ENCODE assay signal across 22 cellular contexts in the genomic region with DNA sequence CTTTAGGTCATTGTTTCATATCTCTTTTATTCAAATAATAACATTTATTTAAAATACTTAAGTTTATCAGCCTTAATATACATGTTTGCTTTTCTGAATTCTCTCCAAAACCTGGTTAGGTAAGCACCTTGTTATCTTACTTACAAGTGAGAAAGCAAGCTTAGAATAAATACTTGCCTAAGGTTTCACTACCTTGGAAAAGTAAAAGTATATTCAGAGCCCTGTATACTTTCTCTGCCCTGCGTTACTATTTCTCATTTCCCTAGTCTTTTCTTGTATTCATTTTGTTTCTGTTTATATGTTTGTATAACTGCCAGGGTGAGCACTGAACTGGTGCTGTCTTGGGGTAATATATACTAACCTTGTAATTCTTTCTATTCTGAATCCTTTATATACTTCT. TPM values are rescaled to one million over a fixed set of nuclear protein-coding genes. Genes with fewer than 3 reads are reported as not detected.
DNase-seq lines count a peak whose midpoint lies in the region; ATAC-seq, FAIRE-seq and TF ChIP-seq lines count a peak whose summit lies in the region.
"Had no signal": no experiment of that assay in that cellular context is flagged by ENCODE, and none has a peak within 500 bp of the region (broad histone marks: within the 10 kb centered on the region; RNA-seq: fewer than 3 reads in every experiment).

No MANE protein-coding gene starts in this region.

- H3K9me3 ChIP-seq in CD4-positive, alpha-beta T cell (ENCODE audit: control insufficient read depth, low read length): no peaks in the 10 kb centered on the region
- H3K9me3 ChIP-seq in T-helper 17 cell (ENCODE audit: control insufficient read depth, low read length, poor library complexity, severe bottlenecking) (no peaks in the 10 kb centered on the region), left lung (no peaks in the 10 kb centered on the region)

- no peaks in the 10 kb centered on the region for H3K4me1 ChIP-seq in left lung
- H3K4me1 ChIP-seq: A549 had no signal

- H3K36me3 ChIP-seq in left lung: peaks cover 0 to 67% of the 10 kb centered on the region in 2 donors

- H3K27ac Mint-ChIP-seq in CD4-positive, alpha-beta T cell: peak overlapping the region; percentile 47
- peak overlapping the region; percentile 8 for H3K27ac Mint-ChIP-seq in T-helper 17 cell
- H3K27ac Mint-ChIP-seq in stimulated activated effector memory CD8-positive, alpha-beta T cell treated with anti-CD3 and anti-CD28 coated beads, Interleukin-12 subunit alpha, Interleukin-12 subunit beta, amount 100 ng/mL, for 72 hours: peak overlapping the region; percentile 29
- H3K27ac Mint-ChIP-seq: GM23338, HFFc6 had no signal

- H3K27me3 Mint-ChIP-seq in CD4-positive, alpha-beta T cell: no peaks in the 10 kb centered on the region
- H3K27me3 Mint-ChIP-seq in T-helper 17 cell: no peaks in the 10 kb centered on the region
- H3K27me3 Mint-ChIP-seq: CD4-positive, alpha-beta memory T cell; IgD-negative memory B cell had no signal

- POLR2A ChIA-PET in CD4-positive, alpha-beta T cell (lab: Charles Lee): no interaction called here

- peaks cover 81% of the 10 kb centered on the region for H3K36me3 Mint-ChIP-seq in CD4-positive, alpha-beta T cell (ENCODE audit: low read depth)
- peaks cover 11% of the 10 kb centered on the region for H3K36me3 Mint-ChIP-seq in T-helper 17 cell (ENCODE audit: low read depth)
- peaks cover 97% of the 10 kb centered on the region for H3K36me3 Mint-ChIP-seq in stimulated activated effector memory CD8-positive, alpha-beta T cell treated with anti-CD3 and anti-CD28 coated beads, Interleukin-12 subunit alpha, Interleukin-12 subunit beta, amount 100 ng/mL, for 72 hours

- DNase-seq in CD4-positive, alpha-beta T cell: no peak
- DNase-seq in T-helper 17 cell: no peak
- DNase-seq in left lung: no peak
- no peak for DNase-seq in stimulated activated effector memory CD8-positive, alpha-beta T cell treated with anti-CD3 and anti-CD28 coated beads, Interleukin-12 subunit alpha, Interleukin-12 subunit beta, amount 100 ng/mL, for 72 hours (ENCODE audit: low spot score in 2 of 2)
- no peak for DNase-seq in cortex of kidney (lab: John Stamatoyannopoulos, UW)
- DNase-seq in RCC 7860 (ENCODE audit: low spot score): no peak
- DNase-seq in NCI-H774 (lab: John Stamatoyannopoulos, UW): no peak
- DNase-seq: AML-193; Calu3; CD4-positive, alpha-beta memory T cell; DMS79 treated with DMSO at 0.1 percent for 48 hours; GF-D8; HCEC 1CT; HFFc6 had no signal

- H3K9me3 Mint-ChIP-seq in CD4-positive, alpha-beta T cell: no peaks in the 10 kb centered on the region
- no peaks in the 10 kb centered on the region for H3K9me3 Mint-ChIP-seq in stimulated activated effector memory CD8-positive, alpha-beta T cell treated with anti-CD3 and anti-CD28 coated beads, Interleukin-12 subunit alpha, Interleukin-12 subunit beta, amount 100 ng/mL, for 72 hours
- H3K9me3 Mint-ChIP-seq: CD4-positive, alpha-beta memory T cell; GM23338; HFFc6; IgD-negative memory B cell had no signal

- no peak for ATAC-seq in CD4-positive, alpha-beta T cell (ENCODE audit: poor library complexity)
- ATAC-seq in T-helper 17 cell (no peak), left lung (peak; percentile 91), GM21381 (IDR thresholded peaks at IDR 0.05; ENCODE audit: unreplicated experiment) (no peak)
- no peak for ATAC-seq in stimulated activated effector memory CD8-positive, alpha-beta T cell treated with anti-CD3 and anti-CD28 coated beads, Interleukin-12 subunit alpha, Interleukin-12 subunit beta, amount 100 ng/mL, for 72 hours
- ATAC-seq: A549, GM12878, GM23338, HepG2 had no signal

- peaks cover 20% of the 10 kb centered on the region for H3K4me1 Mint-ChIP-seq in CD4-positive, alpha-beta T cell (ENCODE audit: low read depth)
- H3K4me1 Mint-ChIP-seq in T-helper 17 cell: peaks cover 16% of the 10 kb centered on the region
- no peaks in the 10 kb centered on the region for H3K4me1 Mint-ChIP-seq in stimulated activated effector memory CD8-positive, alpha-beta T cell treated with anti-CD3 and anti-CD28 coated beads, Interleukin-12 subunit alpha, Interleukin-12 subunit beta, amount 100 ng/mL, for 72 hours
- H3K4me1 Mint-ChIP-seq: GM23338 had no signal

- no peak for FAIRE-seq in RCC 7860 (lab: Jason Lieb, UNC)
- FAIRE-seq: GM12878, HepG2 had no signal

- CTCF ChIA-PET in CD4-positive, alpha-beta T cell (lab: Charles Lee): no interaction called here

- no peak overlapping the region for H3K4me3 Mint-ChIP-seq in CD4-positive, alpha-beta T cell
- no peak overlapping the region for H3K4me3 Mint-ChIP-seq in T-helper 17 cell
- no peak overlapping the region for H3K4me3 Mint-ChIP-seq in stimulated activated effector memory CD8-positive, alpha-beta T cell treated with anti-CD3 and anti-CD28 coated beads, Interleukin-12 subunit alpha, Interleukin-12 subunit beta, amount 100 ng/mL, for 72 hours
- H3K4me3 Mint-ChIP-seq: CD4-positive, alpha-beta memory T cell; GM23338; HFFc6; IgD-negative memory B cell had no signal

- H3K4me3 ChIP-seq in left lung: no peak overlapping the region
- H3K4me3 ChIP-seq: A549, GM12878, GM23338 had no signal

- H3K27me3 ChIP-seq in CD4-positive, alpha-beta T cell (ENCODE audit: control insufficient read depth, insufficient read depth, low read length): no peaks in the 10 kb centered on the region
- H3K27me3 ChIP-seq in left lung: no peaks in the 10 kb centered on the region

- no peak for TF ChIP-seq CTCF in CD4-positive, alpha-beta T cell (IDR thresholded peaks at IDR 0.05)
- TF ChIP-seq CTCF in left lung (IDR thresholded peaks at IDR 0.05): no peak

- intact Hi-C loops in CD4-positive, alpha-beta T cell (cut with DNase I, micrococcal nuclease): no loop called here
- intact Hi-C loops in left lung (cut with DNase I): no loop called here

- H3K27ac ChIP-seq in CD4-positive, alpha-beta T cell (ENCODE audit: low read depth, low read length): no peak overlapping the region
- peak overlapping the region in 1 of 2 donors; percentile 15 for H3K27ac ChIP-seq in left lung
- H3K27ac ChIP-seq: 22Rv1, A549, C4-2B had no signal

RNA-seq across cellular contexts. Expression of a gene that starts 21.5 kb away (rescaled TPM):
- total RNA-seq in CD4-positive, alpha-beta T cell: 10 to 100 TPM; 60.2 to 66.3 TPM
- total RNA-seq in T-helper 17 cell (10 to 100 TPM; 50.7 to 60.3 TPM), left lung (10 to 100 TPM; 56.3 to 57.5 TPM)

RNA-seq across cellular contexts. Expression of a gene that starts 55.8 kb away (rescaled TPM):
- total RNA-seq in CD4-positive, alpha-beta T cell: 1 to 10 TPM; 1.3 to 1.5 TPM
- 1 to 10 TPM; 1.6 to 2.2 TPM for total RNA-seq in T-helper 17 cell
- 10 to 100 TPM; 11.3 to 13.4 TPM for total RNA-seq in left lung
- total RNA-seq: HFFc6 had no signal
